ENCODE assay signal across 8 cellular contexts in genomic region chr9:136438909-136439549, GRCh38.
DNase-seq lines count a peak whose midpoint lies in the region; ATAC-seq lines count a peak whose summit lies in the region.

No MANE protein-coding gene starts in this region.

- peak overlapping the region; percentile 78 for H3K4me3 Mint-ChIP-seq in stimulated activated memory B cell treated with anti-CD40 and anti-IgM and Interleukin-4, amounts not matched to agents 10 μg/mL and 1 μg/mL and 100 μg/mL, for 72 hours

- no peaks in the 10 kb centered on the region for H3K27me3 Mint-ChIP-seq in stimulated activated memory B cell treated with anti-CD40 and anti-IgM and Interleukin-4, amounts not matched to agents 10 μg/mL and 1 μg/mL and 100 μg/mL, for 72 hours

- H3K9me3 ChIP-seq in effector memory CD4-positive, alpha-beta T cell (ENCODE audit: control insufficient read depth, low read length) = no peaks in the 10 kb centered on the region
- H3K9me3 ChIP-seq in mucosa of stomach (ENCODE audit: control insufficient read depth, low read length) = no peaks in the 10 kb centered on the region

- peaks cover 29% of the 10 kb centered on the region for H3K4me1 Mint-ChIP-seq in stimulated activated memory B cell treated with anti-CD40 and anti-IgM and Interleukin-4, amounts not matched to agents 10 μg/mL and 1 μg/mL and 100 μg/mL, for 72 hours

- H3K36me3 ChIP-seq in effector memory CD4-positive, alpha-beta T cell (ENCODE audit: control insufficient read depth, insufficient read depth, low read length) = peaks cover 19% of the 10 kb centered on the region
- H3K36me3 ChIP-seq in mucosa of stomach (ENCODE audit: control insufficient read depth, insufficient read depth, low read length) = peaks cover 17% of the 10 kb centered on the region

- no peaks in the 10 kb centered on the region for H3K9me3 Mint-ChIP-seq in stimulated activated memory B cell treated with anti-CD40 and anti-IgM and Interleukin-4, amounts not matched to agents 10 μg/mL and 1 μg/mL and 100 μg/mL, for 72 hours

- no peaks in the 10 kb centered on the region for H3K27me3 ChIP-seq in effector memory CD4-positive, alpha-beta T cell (replicated peaks; ENCODE audit: control insufficient read depth, insufficient read depth, low read length, poor library complexity, severe bottlenecking)
- H3K27me3 ChIP-seq in mucosa of stomach (ENCODE audit: control insufficient read depth, insufficient read depth, low read length) = no peaks in the 10 kb centered on the region

- H3K9ac ChIP-seq in mucosa of stomach (ENCODE audit: low read length) = peak overlapping the region; percentile 72

- H3K27ac ChIP-seq in effector memory CD4-positive, alpha-beta T cell (ENCODE audit: insufficient read depth, low read length, poor library complexity, severe bottlenecking) = peak overlapping the region; percentile 71

- peak; percentile 79 for DNase-seq in D341Med (ENCODE audit: low spot score)
- DNase-seq in HuH-7.5 (ENCODE audit: low spot score) = peak; percentile 76
- DNase-seq in activated CD4-positive, alpha-beta T cell treated with anti-CD3 and anti-CD28 coated beads, Interleukin-2, amount 50 U/mL, for 4 hours = peak; percentile 38 to 46
- DNase-seq in effector memory CD4-positive, alpha-beta T cell = peak; percentile 20 to 45 (median 43)
- no peak for DNase-seq in DMS153 (lab: John Stamatoyannopoulos, UW)

- H3K4me1 ChIP-seq in effector memory CD4-positive, alpha-beta T cell (ENCODE audit: control insufficient read depth, insufficient read depth, low read length, poor library complexity, severe bottlenecking) = peaks cover 18% of the 10 kb centered on the region
- H3K4me1 ChIP-seq in mucosa of stomach (ENCODE audit: control insufficient read depth, insufficient read depth, low read length) = peaks cover 28% of the 10 kb centered on the region

- peak; percentile 42 for ATAC-seq in GM21423 (IDR thresholded peaks at IDR 0.05; ENCODE audit: unreplicated experiment)
- ATAC-seq in stimulated activated memory B cell treated with anti-CD40 and anti-IgM and Interleukin-4, amounts not matched to agents 10 μg/mL and 1 μg/mL and 100 μg/mL, for 72 hours = peak; percentile 84

- peak overlapping the region; percentile 64 for H3K27ac Mint-ChIP-seq in stimulated activated memory B cell treated with anti-CD40 and anti-IgM and Interleukin-4, amounts not matched to agents 10 μg/mL and 1 μg/mL and 100 μg/mL, for 72 hours

- H3K36me3 Mint-ChIP-seq in stimulated activated memory B cell treated with anti-CD40 and anti-IgM and Interleukin-4, amounts not matched to agents 10 μg/mL and 1 μg/mL and 100 μg/mL, for 72 hours = peaks cover 29% of the 10 kb centered on the region

- H3K4me3 ChIP-seq in effector memory CD4-positive, alpha-beta T cell (ENCODE audit: insufficient read depth, low read depth, low read length, poor library complexity, severe bottlenecking) = peak overlapping the region; percentile 61
- H3K4me3 ChIP-seq in mucosa of stomach (ENCODE audit: low read length) = peak overlapping the region; percentile 52
